ENCODE assay signal across 9 cellular contexts in the genomic region with DNA sequence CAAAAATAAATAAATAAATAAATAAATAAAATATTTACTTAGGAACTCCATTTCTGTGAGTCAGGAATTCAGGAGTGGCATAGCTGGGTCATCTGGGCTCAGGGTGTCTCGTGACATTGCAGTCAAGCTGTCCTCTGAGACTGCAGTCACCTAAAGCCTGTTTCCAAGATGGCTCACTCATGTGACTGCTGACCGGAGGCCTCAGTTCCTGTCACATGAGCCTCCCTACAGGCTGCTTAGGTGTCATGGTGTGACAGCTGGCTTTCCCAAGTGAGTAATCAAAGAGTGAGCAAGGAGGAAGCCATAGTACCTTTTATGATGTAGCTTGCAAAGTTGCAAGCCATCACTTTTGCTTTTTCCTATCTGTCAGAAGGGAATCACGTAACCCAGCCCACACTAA.
DNase-seq lines count a peak whose midpoint lies in the region; ATAC-seq, FAIRE-seq and TF ChIP-seq lines count a peak whose summit lies in the region.
"Had no signal": no experiment of that assay in that cellular context is flagged by ENCODE, and none has a peak within 500 bp of the region (broad histone marks: within the 10 kb centered on the region; RNA-seq: fewer than 3 reads in every experiment).

No MANE protein-coding gene starts in this region.

- TF ChIP-seq CTCF in kidney epithelial cell (IDR thresholded peaks at IDR 0.05; ENCODE audit: insufficient read depth, low read length, poor library complexity, severe bottlenecking) (no peak), kidney (IDR thresholded peaks at IDR 0.05; ENCODE audit: borderline replicate concordance, extremely low read depth, insufficient read depth) (no peak)

- peak; percentile 78 for DNase-seq in A172 (ENCODE audit: low spot score)
- DNase-seq in ELR (ENCODE audit: low read depth), result peak; percentile 51
- DNase-seq in RKO (ENCODE audit: low spot score), result peak; percentile 84
- DNase-seq in kidney epithelial cell (ENCODE audit: low read depth), result peak; percentile 5
- no peak for DNase-seq in activated CD8-positive, alpha-beta memory T cell treated with anti-CD3 and anti-CD28 coated beads, Interleukin-2, amount 50 U/mL, for 4 hours
- no peak for DNase-seq in kidney
- DNase-seq: activated CD4-positive, alpha-beta T cell treated with anti-CD3 and anti-CD28 coated beads, Interleukin-2, amount 50 U/mL, for 1 hour had no signal

- no peak overlapping the region for H3K4me3 ChIP-seq in kidney epithelial cell (ENCODE audit: low read depth, low read length)
- no peak overlapping the region for H3K4me3 ChIP-seq in kidney (ENCODE audit: low read length in 2 of 2)

- H3K27me3 ChIP-seq in kidney epithelial cell (ENCODE audit: control insufficient read depth, insufficient read depth, low read length), result no peaks in the 10 kb centered on the region

- no peak overlapping the region for H3K9ac ChIP-seq in kidney (ENCODE audit: low read length in 2 of 2)

- H3K4me1 ChIP-seq in kidney (ENCODE audit: control insufficient read depth in 1 of 2, insufficient read depth in 1 of 2, low read depth in 1 of 2, low read length in 2 of 2), result no peaks in the 10 kb centered on the region

- ATAC-seq in GM18907 (IDR thresholded peaks at IDR 0.05; ENCODE audit: unreplicated experiment) (no peak), GM19467 (IDR thresholded peaks at IDR 0.05; ENCODE audit: unreplicated experiment) (no peak)

- no peak for FAIRE-seq in kidney (lab: Jason Lieb, UNC)

- H3K9me3 ChIP-seq in kidney (ENCODE audit: control insufficient read depth in 1 of 2, low read length in 2 of 2), result no peaks in the 10 kb centered on the region

- no peaks in the 10 kb centered on the region for H3K36me3 ChIP-seq in kidney epithelial cell (ENCODE audit: control insufficient read depth, insufficient read depth, low read length)
- no peaks in the 10 kb centered on the region for H3K36me3 ChIP-seq in kidney (ENCODE audit: control insufficient read depth in 1 of 2, insufficient read depth in 2 of 2, low read length in 2 of 2)

- no peak overlapping the region for H3K27ac ChIP-seq in kidney (ENCODE audit: low read depth in 2 of 2, low read length in 2 of 2)

- intact Hi-C loops in kidney (cut with DNase I), result no loop called here

Comparison
In these comparisons a context has a peak if more than half of its experiments do, and no peak if none do; other contexts are left out.
1. DNase-seq: peak in A172 (single experiment), ELR (single experiment), RKO (single experiment) and kidney epithelial cell (single experiment); none in activated CD8-positive, alpha-beta memory T cell treated with anti-CD3 and anti-CD28 coated beads, Interleukin-2, amount 50 U/mL, for 4 hours (single experiment) and kidney (single experiment).